8 cellular contexts compared by ENCODE assay signal in genomic region chr6:134436281-134436815, GRCh38.
A peak's percentile ranks its signal among the peaks of the same experiment; 100 is the strongest.
DNase-seq lines count a peak whose midpoint lies in the region; ATAC-seq lines count a peak whose summit lies in the region.

No MANE protein-coding gene starts in this region.

- H3K36me3 ChIP-seq in CD4-positive, alpha-beta memory T cell (ENCODE audit: insufficient read depth, low read length), result no peaks in the 10 kb centered on the region

- intact Hi-C loops in CD4-positive, alpha-beta memory T cell (cut with micrococcal nuclease), result loop anchor here (1.0 to 10.0 kb wide), 3 partner anchors 162 to 262 kb away; no protein-coding TSS in a partner anchor

- no peaks in the 10 kb centered on the region for H3K36me3 Mint-ChIP-seq in CD4-positive, alpha-beta memory T cell
- H3K36me3 Mint-ChIP-seq in stimulated activated naive CD8-positive, alpha-beta T cell treated with anti-CD3 and anti-CD28 coated beads, Interleukin-15, Interleukin-2, amounts not matched to agents 100 ng/mL and 50 ng/mL, for 24 hours (ENCODE audit: low read depth), result no peaks in the 10 kb centered on the region

- no peaks in the 10 kb centered on the region for H3K9me3 Mint-ChIP-seq in CD4-positive, alpha-beta memory T cell
- H3K9me3 Mint-ChIP-seq in stimulated activated naive CD8-positive, alpha-beta T cell treated with anti-CD3 and anti-CD28 coated beads, Interleukin-15, Interleukin-2, amounts not matched to agents 100 ng/mL and 50 ng/mL, for 24 hours, result no peaks in the 10 kb centered on the region

- CTCF ChIA-PET in CD4-positive, alpha-beta memory T cell (lab: Charles Lee; ENCODE audit: partially characterized antibody), result interaction anchor here (0.9 to 1.7 kb wide), 2 partner anchors 204 to 207 kb away, joined by 3 to 5 read pairs; no protein-coding TSS in a partner anchor

- ATAC-seq in GM21367 (IDR thresholded peaks at IDR 0.05; ENCODE audit: unreplicated experiment), result peak; percentile 84
- peak; percentile 93 to 96 for ATAC-seq in activated CD4-positive, CD25-positive, alpha-beta regulatory T cell treated with anti-CD3 and anti-CD28 coated beads, Interleukin-2, amount 50 U/mL, for 24 hours

- no peak overlapping the region for H3K27ac ChIP-seq in CD4-positive, alpha-beta memory T cell (ENCODE audit: low read depth, low read length)
- peak overlapping the region; percentile 95 for H3K27ac ChIP-seq in cingulate gyrus (ENCODE audit: low read depth, low read length)

- peak overlapping the region; percentile 76 to 91 (median 83) for H3K4me3 Mint-ChIP-seq in CD4-positive, alpha-beta memory T cell
- peak overlapping the region; percentile 56 for H3K4me3 Mint-ChIP-seq in stimulated activated naive CD8-positive, alpha-beta T cell treated with anti-CD3 and anti-CD28 coated beads, Interleukin-15, Interleukin-2, amounts not matched to agents 100 ng/mL and 50 ng/mL, for 24 hours

- H3K27ac Mint-ChIP-seq in CD4-positive, alpha-beta memory T cell, result peak overlapping the region; percentile 13 to 88 (median 51)
- peak overlapping the region; percentile 88 for H3K27ac Mint-ChIP-seq in stimulated activated naive CD8-positive, alpha-beta T cell treated with anti-CD3 and anti-CD28 coated beads, Interleukin-15, Interleukin-2, amounts not matched to agents 100 ng/mL and 50 ng/mL, for 24 hours

- H3K9me3 ChIP-seq in CD4-positive, alpha-beta memory T cell (ENCODE audit: control insufficient read depth in 1 of 2, low read length in 2 of 2), result no peaks in the 10 kb centered on the region

- peak in 3 of 5 donors; percentile 6 to 77 (median 14) for DNase-seq in CD4-positive, alpha-beta memory T cell
- DNase-seq in HK-2 (ENCODE audit: unreplicated experiment) (peak; percentile 71), midbrain (lab: John Stamatoyannopoulos, UW) (peak; percentile 79), NCI-H1417 treated with DMSO at 0.1 percent for 48 hours (lab: John Stamatoyannopoulos, UW) (no peak)

- no peaks in the 10 kb centered on the region for H3K27me3 Mint-ChIP-seq in CD4-positive, alpha-beta memory T cell
- no peaks in the 10 kb centered on the region for H3K27me3 Mint-ChIP-seq in stimulated activated naive CD8-positive, alpha-beta T cell treated with anti-CD3 and anti-CD28 coated beads, Interleukin-15, Interleukin-2, amounts not matched to agents 100 ng/mL and 50 ng/mL, for 24 hours

- H3K27me3 ChIP-seq in CD4-positive, alpha-beta memory T cell (ENCODE audit: insufficient read depth, low read length), result no peaks in the 10 kb centered on the region

- H3K4me1 ChIP-seq in CD4-positive, alpha-beta memory T cell (ENCODE audit: insufficient read depth, low read length), result peaks cover 23% of the 10 kb centered on the region

- H3K4me1 Mint-ChIP-seq in CD4-positive, alpha-beta memory T cell, result peaks cover 18 to 20% (median 19%) of the 10 kb centered on the region in 4 donors
- H3K4me1 Mint-ChIP-seq in stimulated activated naive CD8-positive, alpha-beta T cell treated with anti-CD3 and anti-CD28 coated beads, Interleukin-15, Interleukin-2, amounts not matched to agents 100 ng/mL and 50 ng/mL, for 24 hours (ENCODE audit: low read depth), result peaks cover 31% of the 10 kb centered on the region

- peak overlapping the region; percentile 5 to 37 for H3K4me3 ChIP-seq in CD4-positive, alpha-beta memory T cell (ENCODE audit: low read length in 2 of 2)

- POLR2A ChIA-PET in CD4-positive, alpha-beta memory T cell (lab: Charles Lee; ENCODE audit: partially characterized antibody), result interaction anchor here (0.8 kb wide), 1 partner anchor 189 kb away, joined by 4 read pairs; no protein-coding TSS in a partner anchor
